In the genomic region with DNA sequence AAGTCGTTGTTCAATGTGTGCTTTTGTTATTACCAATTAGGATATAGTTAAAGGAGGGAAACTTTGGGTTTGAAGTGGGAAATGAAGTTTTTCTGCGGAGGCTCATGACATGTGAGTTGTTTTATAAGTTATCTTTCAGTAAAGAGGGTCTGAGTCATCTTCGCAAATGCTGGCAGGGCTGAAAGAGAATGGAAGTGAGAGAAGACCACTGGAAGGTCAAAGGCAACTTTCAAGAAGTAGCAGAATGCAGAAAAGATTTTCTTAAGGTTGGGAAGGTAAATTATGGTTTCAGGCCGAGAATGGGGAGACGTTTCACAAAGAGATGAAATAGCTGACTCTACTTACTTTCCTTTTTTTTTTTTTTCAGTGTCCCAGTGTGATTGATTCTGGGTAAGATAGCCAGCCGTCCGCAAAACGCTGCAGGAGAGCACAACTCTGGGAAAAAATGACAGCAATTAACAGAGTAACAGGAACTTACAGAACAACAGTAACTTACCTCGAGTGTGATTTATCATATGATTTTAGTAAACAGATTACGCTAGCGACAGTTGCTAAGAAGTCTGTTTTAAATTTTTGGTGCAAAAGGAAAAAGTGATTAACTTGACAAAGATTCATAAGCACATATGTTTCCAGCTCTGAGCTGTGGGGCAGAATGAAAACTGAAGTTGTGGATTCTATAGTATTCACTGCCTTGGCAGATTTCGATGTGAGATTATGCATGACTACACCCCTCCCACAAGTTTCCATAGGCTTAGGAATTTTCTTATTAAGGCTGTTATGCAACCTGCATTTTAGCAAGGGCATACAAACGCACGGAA, we compare ENCODE assay signal across 17 cellular contexts. TPM values are rescaled to one million over a fixed set of nuclear protein-coding genes. Genes with fewer than 3 reads are reported as not detected.
DNase-seq lines count a peak whose midpoint lies in the region; ATAC-seq and TF ChIP-seq lines count a peak whose summit lies in the region.
"Had no signal": no experiment of that assay in that cellular context is flagged by ENCODE, and none has a peak within 500 bp of the region (broad histone marks: within the 10 kb centered on the region; RNA-seq: fewer than 3 reads in every experiment).

No MANE protein-coding gene starts in this region.

- H3K36me3 Mint-ChIP-seq in activated CD4-positive, alpha-beta T cell treated with anti-CD3 and anti-CD28 coated beads for 36 hours (ENCODE audit: low read depth) = peaks cover 34% of the 10 kb centered on the region
- H3K36me3 Mint-ChIP-seq in T-helper 17 cell (ENCODE audit: low read depth) = peaks cover 9% of the 10 kb centered on the region

- H3K27me3 ChIP-seq in breast epithelium = no peaks in the 10 kb centered on the region
- H3K27me3 ChIP-seq in kidney epithelial cell (ENCODE audit: control insufficient read depth, insufficient read depth, low read length) = no peaks in the 10 kb centered on the region
- H3K27me3 ChIP-seq in uterus = no peaks in the 10 kb centered on the region
- H3K27me3 ChIP-seq: right lobe of liver had no signal

- TF ChIP-seq CTCF in breast epithelium (IDR thresholded peaks at IDR 0.05) (no peak), kidney epithelial cell (IDR thresholded peaks at IDR 0.05; ENCODE audit: insufficient read depth, low read length, poor library complexity, severe bottlenecking) (no peak), uterus (IDR thresholded peaks at IDR 0.05) (no peak)

- CTCF ChIA-PET in activated CD4-positive, alpha-beta T cell treated with anti-CD3 and anti-CD28 coated beads for 36 hours (lab: Charles Lee) = interaction anchor here (0.8 kb wide), 2 partner anchors 13 to 28 kb away, joined by 3 read pairs; no protein-coding TSS in a partner anchor

- H3K27ac ChIP-seq in breast epithelium (peak overlapping the region; percentile 44 to 54), uterus (peak overlapping the region; percentile 16 to 35)
- H3K27ac ChIP-seq: 22Rv1, HL-60, PC-9, right lobe of liver had no signal

- ATAC-seq in activated CD4-positive, alpha-beta T cell treated with anti-CD3 and anti-CD28 coated beads for 36 hours = peak; percentile 44
- no peak for ATAC-seq in T-helper 17 cell
- ATAC-seq in left ventricle myocardium superior = no peak
- no peak for ATAC-seq in GM21723 (IDR thresholded peaks at IDR 0.05; ENCODE audit: unreplicated experiment)
- ATAC-seq: activated CD8-positive, alpha-beta memory T cell treated with anti-CD3 and anti-CD28 coated beads, Interleukin-2, amount 10 ng/mL, durations not matched to agents 7 days and 5 days; GM12878; right lobe of liver had no signal

- POLR2A ChIA-PET in activated CD4-positive, alpha-beta T cell treated with anti-CD3 and anti-CD28 coated beads for 36 hours (lab: Charles Lee) = interaction anchor here (0.7 kb wide), 1 partner anchor 87 kb away, joined by 3 read pairs; no protein-coding TSS in a partner anchor

- no peaks in the 10 kb centered on the region for H3K4me1 ChIP-seq in breast epithelium
- H3K4me1 ChIP-seq in uterus = no peaks in the 10 kb centered on the region
- H3K4me1 ChIP-seq: right lobe of liver had no signal

- H3K36me3 ChIP-seq in breast epithelium (no peaks in the 10 kb centered on the region), kidney epithelial cell (ENCODE audit: control insufficient read depth, insufficient read depth, low read length) (no peaks in the 10 kb centered on the region), uterus (no peaks in the 10 kb centered on the region)
- H3K36me3 ChIP-seq: right lobe of liver had no signal

- H3K4me3 ChIP-seq in breast epithelium (peak overlapping the region in 2 of 3 donors; percentile 16 to 23), kidney epithelial cell (ENCODE audit: low read depth, low read length) (no peak overlapping the region), uterus (peak overlapping the region in 1 of 2 donors; percentile 14)
- H3K4me3 ChIP-seq: GM12878, PC-9, right lobe of liver had no signal

- no peak overlapping the region for H3K4me3 Mint-ChIP-seq in activated CD4-positive, alpha-beta T cell treated with anti-CD3 and anti-CD28 coated beads for 36 hours
- H3K4me3 Mint-ChIP-seq in T-helper 17 cell = no peak overlapping the region
- H3K4me3 Mint-ChIP-seq: activated CD8-positive, alpha-beta memory T cell treated with anti-CD3 and anti-CD28 coated beads, Interleukin-2, amount 10 ng/mL, durations not matched to agents 7 days and 5 days had no signal

- DNase-seq in activated CD4-positive, alpha-beta T cell treated with anti-CD3 and anti-CD28 coated beads for 36 hours = no peak
- DNase-seq in activated CD4-positive, alpha-beta T cell treated with anti-CD3 and anti-CD28 coated beads for 4 hours = no peak
- DNase-seq in breast epithelium (ENCODE audit: low spot score in 2 of 2) (no peak), kidney epithelial cell (ENCODE audit: low read depth) (peak; percentile 48), uterus (no peak), T-helper 17 cell (no peak), left ventricle myocardium superior (no peak)
- DNase-seq: activated CD8-positive, alpha-beta memory T cell treated with anti-CD3 and anti-CD28 coated beads, Interleukin-2, amount 10 ng/mL, durations not matched to agents 7 days and 5 days; effector CD8-positive, alpha-beta T cell; NCI-H345; PC-9; right lobe of liver; T1000 had no signal

- H3K9me3 ChIP-seq in breast epithelium (no peaks in the 10 kb centered on the region), uterus (no peaks in the 10 kb centered on the region), T-helper 17 cell (ENCODE audit: control insufficient read depth, low read length, poor library complexity, severe bottlenecking) (no peaks in the 10 kb centered on the region)
- H3K9me3 ChIP-seq: right lobe of liver had no signal

- H3K27ac Mint-ChIP-seq in activated CD4-positive, alpha-beta T cell treated with anti-CD3 and anti-CD28 coated beads for 36 hours = peak overlapping the region; percentile 56
- H3K27ac Mint-ChIP-seq in T-helper 17 cell = no peak overlapping the region
- H3K27ac Mint-ChIP-seq: activated CD8-positive, alpha-beta memory T cell treated with anti-CD3 and anti-CD28 coated beads, Interleukin-2, amount 10 ng/mL, durations not matched to agents 7 days and 5 days had no signal

- peaks cover 4% of the 10 kb centered on the region for H3K9me3 Mint-ChIP-seq in activated CD4-positive, alpha-beta T cell treated with anti-CD3 and anti-CD28 coated beads for 36 hours (ENCODE audit: low read depth)

- H3K27me3 Mint-ChIP-seq in activated CD4-positive, alpha-beta T cell treated with anti-CD3 and anti-CD28 coated beads for 36 hours = no peaks in the 10 kb centered on the region
- H3K27me3 Mint-ChIP-seq in T-helper 17 cell = no peaks in the 10 kb centered on the region
- H3K27me3 Mint-ChIP-seq: activated CD8-positive, alpha-beta memory T cell treated with anti-CD3 and anti-CD28 coated beads, Interleukin-2, amount 10 ng/mL, durations not matched to agents 7 days and 5 days had no signal

- H3K4me1 Mint-ChIP-seq in activated CD4-positive, alpha-beta T cell treated with anti-CD3 and anti-CD28 coated beads for 36 hours = peaks cover 5% of the 10 kb centered on the region
- H3K4me1 Mint-ChIP-seq in T-helper 17 cell = peaks cover 2% of the 10 kb centered on the region

- TF ChIP-seq POLR2A in breast epithelium (IDR thresholded peaks at IDR 0.05) (no peak), uterus (IDR thresholded peaks at IDR 0.05) (no peak)

- intact Hi-C loops in activated CD4-positive, alpha-beta T cell treated with anti-CD3 and anti-CD28 coated beads for 36 hours (cut with DNase I, micrococcal nuclease) = loop anchor here in 1 of 2 experiments (10.0 kb wide), 1 partner anchor 88 kb away; the partner anchor contains the start of gene SLC35F5
- intact Hi-C loops in breast epithelium (cut with DNase I; ENCODE audit: low total_unique reads) = no loop called here
- intact Hi-C loops in uterus (cut with DNase I; ENCODE audit: low total_unique reads) = no loop called here
- intact Hi-C loops in left ventricle myocardium superior (cut with micrococcal nuclease) = no loop called here

RNA-seq across cellular contexts. Expression of gene ACTR3, which starts 46.8 kb away (rescaled TPM):
- 100 to 1,000 TPM; 495 to 583 TPM for total RNA-seq in activated CD4-positive, alpha-beta T cell treated with anti-CD3 and anti-CD28 coated beads for 36 hours
- total RNA-seq in breast epithelium = 100 to 1,000 TPM in 2 of 3 donors, 10 to 100 TPM in 1; 98.4 to 150 (median 117) TPM
- total RNA-seq in kidney epithelial cell = 235 and 240 TPM in 2 replicates
- total RNA-seq in uterus = 100 to 1,000 TPM in 3 of 4 donors, 10 to 100 TPM in 1; 70.0 to 179 (median 162) TPM
- 100 to 1,000 TPM; 229 to 267 TPM for total RNA-seq in T-helper 17 cell
- total RNA-seq in left ventricle myocardium superior = 117 TPM
